ENCODE assay signal across 8 cellular contexts in genomic region chr5:160008529-160008876, GRCh38. TPM values are rescaled to one million over a fixed set of nuclear protein-coding genes. Genes with fewer than 3 reads are reported as not detected.
DNase-seq lines count a peak whose midpoint lies in the region; ATAC-seq and TF ChIP-seq lines count a peak whose summit lies in the region.
"Not testable (repeated sequence)": the region's sequence is repeated elsewhere in the genome, so short reads cannot be mapped to it uniquely, and the experiment has no call there.

No MANE protein-coding gene starts in this region.

- peaks cover 22% of the 10 kb centered on the region for H3K4me1 Mint-ChIP-seq in Calu3 (ENCODE audit: low read depth, unreplicated experiment)
- H3K4me1 Mint-ChIP-seq in GM23338 = not testable (repeated sequence)
- peaks cover 25% of the 10 kb centered on the region for H3K4me1 Mint-ChIP-seq in activated CD8-positive, alpha-beta memory T cell treated with anti-CD3 and anti-CD28 coated beads, Interleukin-2, amount 10 ng/mL, durations not matched to agents 7 days and 5 days
- H3K4me1 Mint-ChIP-seq in endothelial cell (ENCODE audit: unreplicated experiment) = peaks cover 20% of the 10 kb centered on the region

- not testable (repeated sequence) for TF ChIP-seq POLR2A in prostate gland (IDR thresholded peaks at IDR 0.05); tibial nerve (IDR thresholded peaks at IDR 0.05)

- not testable (repeated sequence) for H3K9me3 ChIP-seq in Karpas-422 (ENCODE audit: low read length); lower lobe of right lung; prostate gland; tibial nerve

- H3K27ac Mint-ChIP-seq in Calu3 (ENCODE audit: unreplicated experiment) = peak overlapping the region; percentile 100
- H3K27ac Mint-ChIP-seq in GM23338 = not testable (repeated sequence)
- peak overlapping the region; percentile 28 for H3K27ac Mint-ChIP-seq in activated CD8-positive, alpha-beta memory T cell treated with anti-CD3 and anti-CD28 coated beads, Interleukin-2, amount 10 ng/mL, durations not matched to agents 7 days and 5 days
- H3K27ac Mint-ChIP-seq in endothelial cell (ENCODE audit: unreplicated experiment) = peak overlapping the region; percentile 98

- peaks cover 35% of the 10 kb centered on the region for H3K36me3 Mint-ChIP-seq in Calu3 (ENCODE audit: insufficient read depth, unreplicated experiment)
- peaks cover 32% of the 10 kb centered on the region for H3K36me3 Mint-ChIP-seq in GM23338 (ENCODE audit: low read depth)
- peaks cover 17% of the 10 kb centered on the region for H3K36me3 Mint-ChIP-seq in activated CD8-positive, alpha-beta memory T cell treated with anti-CD3 and anti-CD28 coated beads, Interleukin-2, amount 10 ng/mL, durations not matched to agents 7 days and 5 days
- not testable (repeated sequence) for H3K36me3 Mint-ChIP-seq in endothelial cell (ENCODE audit: low read depth, unreplicated experiment)

- not testable (repeated sequence) for H3K9me3 Mint-ChIP-seq in Calu3 (ENCODE audit: low read depth, unreplicated experiment); GM23338; activated CD8-positive, alpha-beta memory T cell treated with anti-CD3 and anti-CD28 coated beads, Interleukin-2, amount 10 ng/mL, durations not matched to agents 7 days and 5 days (ENCODE audit: low read depth); endothelial cell (ENCODE audit: unreplicated experiment)

- not testable (repeated sequence) for ATAC-seq in GM23338; activated CD8-positive, alpha-beta memory T cell treated with anti-CD3 and anti-CD28 coated beads, Interleukin-2, amount 10 ng/mL, durations not matched to agents 7 days and 5 days; lower lobe of right lung

- not testable (repeated sequence) for TF ChIP-seq EP300 in tibial nerve (IDR thresholded peaks at IDR 0.05)

- peak overlapping the region; percentile 72; the same call in 1 of the 2 replicates for H2AFZ ChIP-seq in GM23338
- peak overlapping the region; percentile 84; the same call in 1 of the 2 replicates for H2AFZ ChIP-seq in Karpas-422 (ENCODE audit: low read length)

- not testable (repeated sequence) for H3K27me3 Mint-ChIP-seq in Calu3 (ENCODE audit: unreplicated experiment); GM23338 (ENCODE audit: insufficient read depth, low read depth, poor library complexity); activated CD8-positive, alpha-beta memory T cell treated with anti-CD3 and anti-CD28 coated beads, Interleukin-2, amount 10 ng/mL, durations not matched to agents 7 days and 5 days; endothelial cell (ENCODE audit: unreplicated experiment)

- H3K4me3 Mint-ChIP-seq in Calu3 (ENCODE audit: low read depth, unreplicated experiment) = peak overlapping the region; percentile 93
- peak overlapping the region; percentile 98; the same call in 2 of the 3 replicates for H3K4me3 Mint-ChIP-seq in GM23338
- peak overlapping the region; percentile 94 for H3K4me3 Mint-ChIP-seq in activated CD8-positive, alpha-beta memory T cell treated with anti-CD3 and anti-CD28 coated beads, Interleukin-2, amount 10 ng/mL, durations not matched to agents 7 days and 5 days
- not testable (repeated sequence) for H3K4me3 Mint-ChIP-seq in endothelial cell (ENCODE audit: unreplicated experiment)

- H3K79me2 ChIP-seq in GM23338 (replicated peaks; ENCODE audit: insufficient read depth) (peaks cover 36% of the 10 kb centered on the region), Karpas-422 (ENCODE audit: low read length) (peaks cover 45% of the 10 kb centered on the region)

- not testable (repeated sequence) for DNase-seq in Calu3; GM23338 (ENCODE audit: low spot score); Karpas-422; activated CD8-positive, alpha-beta memory T cell treated with anti-CD3 and anti-CD28 coated beads, Interleukin-2, amount 10 ng/mL, durations not matched to agents 7 days and 5 days; endothelial cell (ENCODE audit: low spot score); lower lobe of right lung; tibial nerve (ENCODE audit: low spot score in 2 of 2)
- peak; percentile 6 for DNase-seq in prostate gland (ENCODE audit: low spot score)

- TF ChIP-seq CTCF in Calu3 (IDR thresholded peaks at IDR 0.05; ENCODE audit: unreplicated experiment); GM23338 (conservative IDR thresholded peaks at IDR 0.05; ENCODE audit: low read depth in 2 of 2); endothelial cell (IDR thresholded peaks at IDR 0.05; ENCODE audit: unreplicated experiment); lower lobe of right lung (IDR thresholded peaks at IDR 0.05); prostate gland (IDR thresholded peaks at IDR 0.05); tibial nerve (IDR thresholded peaks at IDR 0.05): not testable (repeated sequence)

- not testable (repeated sequence) for H3K4me1 ChIP-seq in GM23338 (ENCODE audit: insufficient read depth); prostate gland (replicated peaks)
- H3K4me1 ChIP-seq in Karpas-422 (ENCODE audit: low read length) (peaks cover 16% of the 10 kb centered on the region), lower lobe of right lung (peaks cover 25% of the 10 kb centered on the region), tibial nerve (peaks cover 0 to 25% (median 12%) of the 10 kb centered on the region in 4 donors)

- intact Hi-C loops in Calu3 (cut with micrococcal nuclease; ENCODE audit: unreplicated experiment); lower lobe of right lung (cut with DNase I); prostate gland (cut with DNase I): not testable (repeated sequence)

- 72% methylated on average over 14 of the region's 14 CpGs for WGBS in prostate gland
- WGBS in tibial nerve, 2 donors = 80 to 83% methylated on average over 14 of the region's 14 CpGs

- H3K36me3 ChIP-seq in GM23338 (ENCODE audit: insufficient read depth) = peaks cover 23% of the 10 kb centered on the region; the same call in 1 of the 2 replicates
- H3K36me3 ChIP-seq in Karpas-422 (ENCODE audit: insufficient read depth, low read length) = peaks cover 28% of the 10 kb centered on the region; the same call in 1 of the 2 replicates
- H3K36me3 ChIP-seq in lower lobe of right lung = peaks cover 28% of the 10 kb centered on the region
- H3K36me3 ChIP-seq in prostate gland = not testable (repeated sequence)
- H3K36me3 ChIP-seq in tibial nerve = peaks cover 0 to 25% (median 6%) of the 10 kb centered on the region in 3 donors

- not testable (repeated sequence) for BruUV-seq in Calu3 (replicated peaks; lab: Mats Ljungman, UMichigan)

- CTCF ChIA-PET in Calu3 (lab: Charles Lee) = interaction anchor here (0.6 to 1.6 kb wide), 5 partner anchors 8 to 427 kb away, joined by 3 to 13 read pairs (median 4); no protein-coding TSS in a partner anchor
- CTCF ChIA-PET in activated CD8-positive, alpha-beta memory T cell treated with anti-CD3 and anti-CD28 coated beads, Interleukin-2, amount 10 ng/mL, durations not matched to agents 7 days and 5 days (lab: Charles Lee) = interaction anchor here (0.8 to 5.2 kb wide), 6 partner anchors 12 to 382 kb away, joined by 3 to 42 read pairs (median 4); no protein-coding TSS in a partner anchor

- not testable (repeated sequence) for H3K27me3 ChIP-seq in GM23338 (ENCODE audit: insufficient read depth); Karpas-422 (ENCODE audit: low read length); lower lobe of right lung (ENCODE audit: low read depth); prostate gland (replicated peaks; ENCODE audit: insufficient read depth); tibial nerve

- not testable (repeated sequence) for H3K4me3 ChIP-seq in GM23338; Karpas-422 (ENCODE audit: low read length)
- H3K4me3 ChIP-seq in lower lobe of right lung (peak overlapping the region; percentile 93), prostate gland (peak overlapping the region; percentile 50 to 79), tibial nerve (peak overlapping the region; percentile 61 to 90 (median 75))

- not testable (repeated sequence) for H3K27ac ChIP-seq in GM23338 (ENCODE audit: low read depth); Karpas-422 (ENCODE audit: low read length)
- peak overlapping the region; percentile 93 for H3K27ac ChIP-seq in lower lobe of right lung
- H3K27ac ChIP-seq in prostate gland = peak overlapping the region; percentile 65 to 79
- H3K27ac ChIP-seq in tibial nerve = peak overlapping the region in 3 of 4 donors; percentile 63 to 89 (median 87)

- H4K20me1 ChIP-seq in GM23338 (replicated peaks; ENCODE audit: insufficient read depth) = not testable (repeated sequence)
- peaks cover 13% of the 10 kb centered on the region for H4K20me1 ChIP-seq in Karpas-422 (ENCODE audit: insufficient read depth, low read depth, low read length)

- H3K4me2 ChIP-seq in GM23338; Karpas-422 (ENCODE audit: low read depth, low read length, poor library complexity, severe bottlenecking): not testable (repeated sequence)

- not testable (repeated sequence) for H3K9me2 ChIP-seq in GM23338 (ENCODE audit: insufficient read depth); Karpas-422 (replicated peaks; ENCODE audit: insufficient read depth, low read length)

- not testable (repeated sequence) for H3K9ac ChIP-seq in Karpas-422 (ENCODE audit: low read length)

- H3F3A ChIP-seq in GM23338 (replicated peaks; ENCODE audit: low read depth) = not testable (repeated sequence)

RNA-seq across cellular contexts. Expression of gene TTC1, which starts 0.4 kb away (rescaled TPM):
- total RNA-seq in Calu3 (2022) (66.4 and 70.6 TPM in 2 replicates), endothelial cell (ENCODE audit: unreplicated experiment) (49.8 TPM), lower lobe of right lung (44.6 TPM), prostate gland (10 to 100 TPM; 30.6 to 34.2 TPM), tibial nerve (10 to 100 TPM; 27.6 to 40.4 (median 36.9) TPM)
- 48.9 and 51.5 TPM in 2 replicates for total RNA-seq in GM23338 (2014; rRNA removed; shearing (Covaris generic))
- 115 and 131 TPM in 2 replicates for polyA plus RNA-seq in GM23338 (2016; fragmentation: Nextera tagmentation; extraction: Ambion mirVana)
- 43.7 and 48.1 TPM in 2 replicates for total RNA-seq in Karpas-422 (2014; rRNA removed; shearing (Covaris generic); ENCODE audit: low replicate concordance)
- total RNA-seq in activated CD8-positive, alpha-beta memory T cell treated with anti-CD3 and anti-CD28 coated beads, Interleukin-2, amount 10 ng/mL, durations not matched to agents 7 days and 5 days = 10 to 100 TPM; 39.3 to 54.5 TPM
